Comparison of ENCODE assay signal across 8 cellular contexts in genomic region chr1:231240883-231241735, GRCh38. TPM values are rescaled to one million over a fixed set of nuclear protein-coding genes. Genes with fewer than 3 reads are reported as not detected.
DNase-seq lines count a peak whose midpoint lies in the region; ATAC-seq, FAIRE-seq and TF ChIP-seq lines count a peak whose summit lies in the region.

TSS of gene GNPAT (plus strand) at chr1:231241212. CDS start at chr1:231241379, 167 bp downstream.

- TF ChIP-seq CTCF in GM10248 (IDR thresholded peaks at IDR 0.05; ENCODE audit: control extremely low read depth, extremely low read depth, low read depth, missing control alignments) = no peak
- TF ChIP-seq CTCF in HFFc6 (IDR thresholded peaks at IDR 0.05) = no peak
- no peak for TF ChIP-seq CTCF in SU-DHL-6 (IDR thresholded peaks at IDR 0.05; ENCODE audit: insufficient read depth, low read length, poor library complexity, severe bottlenecking)
- TF ChIP-seq CTCF in pancreas (IDR thresholded peaks at IDR 0.05) = no peak
- TF ChIP-seq CTCF in thyroid gland (IDR thresholded peaks at IDR 0.05) = no peak

- CTCF ChIA-PET in GM10248 (lab: Yijun Ruan, JAX) = interaction anchor here (1.0 to 1.5 kb wide), 3 partner anchors 9 to 31 kb away, joined by 3 to 7 read pairs (median 3); no protein-coding TSS in a partner anchor

- no peaks in the 10 kb centered on the region for H4K20me1 ChIP-seq in SU-DHL-6 (ENCODE audit: low read depth, low read length)

- DNase-seq in GM10248 (ENCODE audit: extremely low spot score) = peak; percentile 95
- peak; percentile 79 for DNase-seq in HFFc6
- peak; percentile 88 for DNase-seq in NCI-H1048 (lab: John Stamatoyannopoulos, UW)
- peak; percentile 97 for DNase-seq in activated naive CD8-positive, alpha-beta T cell treated with anti-CD3 and anti-CD28 coated beads, Interleukin-2, amount 10 ng/mL, durations not matched to agents 7 days and 5 days
- peak; percentile 96 for DNase-seq in Right ventricle myocardium inferior (ENCODE audit: missing footprints)
- peak; percentile 80 to 97 (median 86) for DNase-seq in pancreas
- peak; percentile 84 to 85 for DNase-seq in thyroid gland

- peak within 1 kb of the TSS; percentile 96 for H3K27ac Mint-ChIP-seq in HFFc6
- peak within 1 kb of the TSS; percentile 92 for H3K27ac Mint-ChIP-seq in activated naive CD8-positive, alpha-beta T cell treated with anti-CD3 and anti-CD28 coated beads, Interleukin-2, amount 10 ng/mL, durations not matched to agents 7 days and 5 days

- H3K4me3 ChIP-seq in SU-DHL-6 (ENCODE audit: insufficient read depth, low read length, poor library complexity, severe bottlenecking) (peak within 1 kb of the TSS; percentile 92), pancreas (peak within 1 kb of the TSS; percentile 58 to 84 (median 70)), thyroid gland (replicated peaks in 1 of 3) (peak within 1 kb of the TSS; percentile 69 to 94 (median 73))

- peak within 1 kb of the TSS; percentile 80 for H3K9ac ChIP-seq in SU-DHL-6 (ENCODE audit: low read length)

- H3K36me3 Mint-ChIP-seq in HFFc6 (ENCODE audit: low read depth) = peaks cover 20% of the 10 kb centered on the region
- peaks cover 39% of the 10 kb centered on the region for H3K36me3 Mint-ChIP-seq in activated naive CD8-positive, alpha-beta T cell treated with anti-CD3 and anti-CD28 coated beads, Interleukin-2, amount 10 ng/mL, durations not matched to agents 7 days and 5 days

- H3K4me3 Mint-ChIP-seq in HFFc6 = peak within 1 kb of the TSS; percentile 99
- peak within 1 kb of the TSS; percentile 98 for H3K4me3 Mint-ChIP-seq in activated naive CD8-positive, alpha-beta T cell treated with anti-CD3 and anti-CD28 coated beads, Interleukin-2, amount 10 ng/mL, durations not matched to agents 7 days and 5 days

- H3K79me2 ChIP-seq in SU-DHL-6 (ENCODE audit: insufficient read depth, low read length) = peaks cover 63% of the 10 kb centered on the region

- peak within 1 kb of the TSS; percentile 84 for H3K4me2 ChIP-seq in SU-DHL-6 (ENCODE audit: low read depth, low read length, poor library complexity, severe bottlenecking)

- H3K9me3 ChIP-seq in SU-DHL-6 (ENCODE audit: insufficient read depth, low read length) = no peaks in the 10 kb centered on the region
- no peaks in the 10 kb centered on the region for H3K9me3 ChIP-seq in pancreas
- H3K9me3 ChIP-seq in thyroid gland = no peaks in the 10 kb centered on the region

- H3K27me3 Mint-ChIP-seq in HFFc6 (ENCODE audit: insufficient read depth) = peaks cover 1% of the 10 kb centered on the region; the same call in 1 of the 2 replicates
- H3K27me3 Mint-ChIP-seq in activated naive CD8-positive, alpha-beta T cell treated with anti-CD3 and anti-CD28 coated beads, Interleukin-2, amount 10 ng/mL, durations not matched to agents 7 days and 5 days = no peaks in the 10 kb centered on the region

- no peaks in the 10 kb centered on the region; the same call in 1 of the 2 replicates for H3K36me3 ChIP-seq in SU-DHL-6 (ENCODE audit: low read length)
- H3K36me3 ChIP-seq in pancreas = peaks cover 0 to 8% (median 6%) of the 10 kb centered on the region in 3 donors
- peaks cover 0 to 7% of the 10 kb centered on the region in 2 donors for H3K36me3 ChIP-seq in thyroid gland

- POLR2A ChIA-PET in GM10248 (lab: Yijun Ruan, JAX) = interaction anchor here (0.7 kb wide), 1 partner anchor 327 kb away, joined by 3 read pairs; no protein-coding TSS in a partner anchor
- POLR2A ChIA-PET in activated naive CD8-positive, alpha-beta T cell treated with anti-CD3 and anti-CD28 coated beads, Interleukin-2, amount 10 ng/mL, durations not matched to agents 7 days and 5 days (lab: Charles Lee) = interaction anchor here (0.6 to 2.2 kb wide), 5 partner anchors 14 to 287 kb away, joined by 4 to 9 read pairs (median 5); partner anchors contain the start of genes EGLN1, SPRTN and TSNAX

- peak; percentile 61 to 93 for TF ChIP-seq POLR2A in thyroid gland (IDR thresholded peaks at IDR 0.05)

- FAIRE-seq in pancreas (lab: Jason Lieb, UNC) = no peak

- peak within 1 kb of the TSS; percentile 44 for H3K27ac ChIP-seq in SU-DHL-6 (ENCODE audit: low read depth, low read length)
- peak within 1 kb of the TSS; percentile 44 to 75 (median 53) for H3K27ac ChIP-seq in pancreas
- H3K27ac ChIP-seq in thyroid gland = peak within 1 kb of the TSS; percentile 41 to 78 (median 69)

- H2AFZ ChIP-seq in SU-DHL-6 (ENCODE audit: low read depth, low read length, severe bottlenecking) = peak within 1 kb of the TSS; percentile 84

- peaks cover 39% of the 10 kb centered on the region for H3K4me1 Mint-ChIP-seq in HFFc6 (ENCODE audit: low read depth)
- peaks cover 54% of the 10 kb centered on the region for H3K4me1 Mint-ChIP-seq in activated naive CD8-positive, alpha-beta T cell treated with anti-CD3 and anti-CD28 coated beads, Interleukin-2, amount 10 ng/mL, durations not matched to agents 7 days and 5 days

- 0% methylated on average over 51 of the region's 51 CpGs for WGBS in pancreas, 2 donors
- WGBS in thyroid gland, 2 donors = 1 to 2% methylated on average over 15 to 18 of the region's 51 CpGs

- H3K9me2 ChIP-seq in SU-DHL-6 (replicated peaks; ENCODE audit: insufficient read depth, low read length) = no peaks in the 10 kb centered on the region

- H3K27me3 ChIP-seq in SU-DHL-6 (ENCODE audit: low read length) (no peaks in the 10 kb centered on the region), pancreas (no peaks in the 10 kb centered on the region), thyroid gland (no peaks in the 10 kb centered on the region)

- ATAC-seq in activated naive CD8-positive, alpha-beta T cell treated with anti-CD3 and anti-CD28 coated beads, Interleukin-2, amount 10 ng/mL, durations not matched to agents 7 days and 5 days (ENCODE audit: low read depth) = peak; percentile 99
- ATAC-seq in Right ventricle myocardium inferior = peak; percentile 98
- peak; percentile 96 to 99 (median 98) for ATAC-seq in pancreas

- H3F3A ChIP-seq in SU-DHL-6 (ENCODE audit: insufficient read depth) = no peaks in the 10 kb centered on the region

- intact Hi-C loops in Right ventricle myocardium inferior (cut with DNase I) (loop anchor here (1.0 to 10.0 kb wide), 3 partner anchors 96 to 364 kb away; partner anchors contain the start of genes EGLN1 and EXOC8), pancreas (cut with DNase I) (no loop called here), thyroid gland (cut with DNase I) (no loop called here)

- H3K4me1 ChIP-seq in pancreas (peaks cover 6 to 22% (median 21%) of the 10 kb centered on the region in 3 donors), thyroid gland (peaks cover 15 to 25% of the 10 kb centered on the region in 2 donors)

- H3K9me3 Mint-ChIP-seq in HFFc6 = no peaks in the 10 kb centered on the region
- H3K9me3 Mint-ChIP-seq in activated naive CD8-positive, alpha-beta T cell treated with anti-CD3 and anti-CD28 coated beads, Interleukin-2, amount 10 ng/mL, durations not matched to agents 7 days and 5 days = no peaks in the 10 kb centered on the region

RNA-seq across cellular contexts. Expression of gene GNPAT, which starts in this region (rescaled TPM):
- 10 to 100 TPM; 32.5 to 37.2 (median 34.8) TPM for total RNA-seq in HFFc6 (2021; fragmentation: NEBNext Ultra II Directional; extraction: Animal tissue kit (Norgen Biotek cat#: 25700))
- 10 to 100 TPM; 38.4 to 38.9 TPM for total RNA-seq in activated naive CD8-positive, alpha-beta T cell treated with anti-CD3 and anti-CD28 coated beads, Interleukin-2, amount 10 ng/mL, durations not matched to agents 7 days and 5 days
- total RNA-seq in Right ventricle myocardium inferior = 59.1 TPM
- 10 to 100 TPM; 17.4 to 24.6 (median 19.7) TPM for total RNA-seq in pancreas
- 10 to 100 TPM; 24.7 to 34.4 TPM for polyA plus RNA-seq in pancreas
- 10 to 100 TPM; 33.9 to 41.9 (median 38.8) TPM for total RNA-seq in thyroid gland

Comparison
In these comparisons a context has a peak if more than half of its experiments do, and no peak if none do; other contexts are left out.
1. Peak in every context shown above with its lines: DNase-seq, ATAC-seq, H3K4me3 ChIP-seq and H3K27ac ChIP-seq.